ENCODE assay signal across 1 cellular context in genomic region chr12:89782807-89783206, GRCh38.
TF ChIP-seq lines count a peak whose summit lies in the region.

No MANE protein-coding gene starts in this region.

TF ChIP-seq in GM12878, 131 proteins besides CTCF, POLR2A, EP300 and RAD21 (continued from another document):
- TF ChIP-seq MLLT1 (IDR thresholded peaks at IDR 0.05) (no peak), E2F4 (IDR thresholded peaks at IDR 0.05; ENCODE audit: low read depth, low read length) (no peak), PRDM15 (CRISPR knock-in tag; IDR thresholded peaks at IDR 0.05) (no peak), SMAD1 (IDR thresholded peaks at IDR 0.05; ENCODE audit: low read depth, partially characterized antibody) (no peak), HDGF (IDR thresholded peaks at IDR 0.05) (no peak), SREBF2 (IDR thresholded peaks at IDR 0.05; ENCODE audit: low read length) (no peak), PAX5 (IDR thresholded peaks at IDR 0.05; ENCODE audit: borderline replicate concordance, low read depth, low read length) (no peak), NR2F1 (conservative IDR thresholded peaks at IDR 0.05) (no peak), EZH2 (IDR thresholded peaks at IDR 0.05; ENCODE audit: borderline replicate concordance, control insufficient read depth, low read depth, low read length) (no peak), EED (IDR thresholded peaks at IDR 0.05; ENCODE audit: low read depth) (no peak), FOXM1 (IDR thresholded peaks at IDR 0.05; ENCODE audit: low read depth, low read length) (no peak), KAT2A (conservative IDR thresholded peaks at IDR 0.05; ENCODE audit: control insufficient read depth, low read depth, low read length) (no peak)
